ENCODE assay signal across 25 cellular contexts in genomic region chr12:52356762-52357580, GRCh38. TPM values are rescaled to one million over a fixed set of nuclear protein-coding genes. Genes with fewer than 3 reads are reported as not detected.
DNase-seq lines count a peak whose midpoint lies in the region; ATAC-seq and TF ChIP-seq lines count a peak whose summit lies in the region.
"Had no signal": no experiment of that assay in that cellular context is flagged by ENCODE, and none has a peak within 500 bp of the region (broad histone marks: within the 10 kb centered on the region; RNA-seq: fewer than 3 reads in every experiment).

No MANE protein-coding gene starts in this region.

- peak; percentile 16 for DNase-seq in activated naive CD4-positive, alpha-beta T cell treated with anti-CD3 and anti-CD28 coated beads, Interleukin-2, amount 10 ng/mL, durations not matched to agents 7 days and 5 days
- DNase-seq in activated naive CD4-positive, alpha-beta T cell treated with anti-CD3 and anti-CD28 coated beads, Interleukin-2, amount 50 U/mL, for 72 hours (ENCODE audit: low spot score in 2 of 2) = no peak
- DNase-seq in CD14-positive monocyte (ENCODE audit: low spot score) (peak; percentile 26), endodermal cell (peak; percentile 31), sciatic nerve (ENCODE audit: low spot score) (peak; percentile 37)
- DNase-seq: CD4-positive, CD25-positive, alpha-beta regulatory T cell; Karpas-422; NCI-H1092 treated with DMSO at 0.1 percent for 48 hours; NCI-H1436; NCI-H187; NCI-H2081 treated with DMSO at 0.1 percent for 48 hours; NCI-H2171; NCI-H226; NCI-H510A; NCI-H69; SHP77 had no signal

- H3K9ac ChIP-seq in endodermal cell (ENCODE audit: extremely low read depth, low read length, poor library complexity, severe bottlenecking) = no peak overlapping the region

- no peak overlapping the region for H3K27ac ChIP-seq in endodermal cell (ENCODE audit: low read depth, low read length)
- H3K27ac ChIP-seq: RWPE1 had no signal

- H3K27ac Mint-ChIP-seq in activated naive CD4-positive, alpha-beta T cell treated with anti-CD3 and anti-CD28 coated beads, Interleukin-2, amount 10 ng/mL, durations not matched to agents 7 days and 5 days = no peak overlapping the region
- peak overlapping the region in 1 of 2 donors; percentile 62 for H3K27ac Mint-ChIP-seq in activated naive CD4-positive, alpha-beta T cell treated with anti-CD3 and anti-CD28 coated beads, Interleukin-2, amount 50 U/mL, for 72 hours
- no peak overlapping the region for H3K27ac Mint-ChIP-seq in CD14-positive monocyte
- no peak overlapping the region for H3K27ac Mint-ChIP-seq in endodermal cell

- H3K4me3 Mint-ChIP-seq in activated naive CD4-positive, alpha-beta T cell treated with anti-CD3 and anti-CD28 coated beads, Interleukin-2, amount 10 ng/mL, durations not matched to agents 7 days and 5 days = no peak overlapping the region
- H3K4me3 Mint-ChIP-seq in CD14-positive monocyte (no peak overlapping the region), endodermal cell (no peak overlapping the region)
- H3K4me3 Mint-ChIP-seq: CD4-positive, CD25-positive, alpha-beta regulatory T cell had no signal

- 93 to 94% methylated on average over 12 to 20 of the region's 20 CpGs for WGBS in endodermal cell (ENCODE audit: insufficient coverage in 1 of 2, insufficient read length in 1 of 2), 2 experiments

- no peaks in the 10 kb centered on the region for H3K9me3 ChIP-seq in endodermal cell (ENCODE audit: control insufficient read depth, low read length)

- no peak overlapping the region for H3K4me3 ChIP-seq in endodermal cell (ENCODE audit: low read length)

- peaks cover 7% of the 10 kb centered on the region for H3K27me3 ChIP-seq in endodermal cell (ENCODE audit: control insufficient read depth, insufficient read depth, low read length, poor library complexity, severe bottlenecking)

- peaks cover 31% of the 10 kb centered on the region for H3K27me3 Mint-ChIP-seq in activated naive CD4-positive, alpha-beta T cell treated with anti-CD3 and anti-CD28 coated beads, Interleukin-2, amount 10 ng/mL, durations not matched to agents 7 days and 5 days
- H3K27me3 Mint-ChIP-seq in CD14-positive monocyte (ENCODE audit: low read depth in 3 of 3) (peaks cover 0 to 14% (median 3%) of the 10 kb centered on the region in 3 donors), endodermal cell (ENCODE audit: insufficient read depth) (no peaks in the 10 kb centered on the region)
- H3K27me3 Mint-ChIP-seq: CD4-positive, CD25-positive, alpha-beta regulatory T cell had no signal

- no peaks in the 10 kb centered on the region for H3K9me3 Mint-ChIP-seq in activated naive CD4-positive, alpha-beta T cell treated with anti-CD3 and anti-CD28 coated beads, Interleukin-2, amount 10 ng/mL, durations not matched to agents 7 days and 5 days
- no peaks in the 10 kb centered on the region for H3K9me3 Mint-ChIP-seq in activated naive CD4-positive, alpha-beta T cell treated with anti-CD3 and anti-CD28 coated beads, Interleukin-2, amount 50 U/mL, for 72 hours
- H3K9me3 Mint-ChIP-seq in CD14-positive monocyte (no peaks in the 10 kb centered on the region), endodermal cell (no peaks in the 10 kb centered on the region)

- intact Hi-C loops in CD14-positive monocyte (cut with micrococcal nuclease) (no loop called here), sciatic nerve (cut with DNase I) (no loop called here)

- CTCF ChIA-PET in activated naive CD4-positive, alpha-beta T cell treated with anti-CD3 and anti-CD28 coated beads, Interleukin-2, amount 10 ng/mL, durations not matched to agents 7 days and 5 days (lab: Charles Lee) = no interaction called here

- H3K36me3 ChIP-seq in endodermal cell (ENCODE audit: control insufficient read depth, insufficient read depth, low read length) = no peaks in the 10 kb centered on the region

- H3K4me1 ChIP-seq in endodermal cell (ENCODE audit: control insufficient read depth, insufficient read depth, low read length) = no peaks in the 10 kb centered on the region

- no peaks in the 10 kb centered on the region for H3K36me3 Mint-ChIP-seq in activated naive CD4-positive, alpha-beta T cell treated with anti-CD3 and anti-CD28 coated beads, Interleukin-2, amount 10 ng/mL, durations not matched to agents 7 days and 5 days
- no peaks in the 10 kb centered on the region for H3K36me3 Mint-ChIP-seq in activated naive CD4-positive, alpha-beta T cell treated with anti-CD3 and anti-CD28 coated beads, Interleukin-2, amount 50 U/mL, for 72 hours
- H3K36me3 Mint-ChIP-seq in CD14-positive monocyte = no peaks in the 10 kb centered on the region
- H3K36me3 Mint-ChIP-seq in endodermal cell (ENCODE audit: low read depth) = no peaks in the 10 kb centered on the region
- H3K36me3 Mint-ChIP-seq: CD4-positive, CD25-positive, alpha-beta regulatory T cell had no signal

- TF ChIP-seq CTCF in CD14-positive monocyte (IDR thresholded peaks at IDR 0.05) (no peak), endodermal cell (conservative IDR thresholded peaks at IDR 0.05) (no peak)

- H3K4me1 Mint-ChIP-seq in activated naive CD4-positive, alpha-beta T cell treated with anti-CD3 and anti-CD28 coated beads, Interleukin-2, amount 10 ng/mL, durations not matched to agents 7 days and 5 days = peaks cover 12% of the 10 kb centered on the region
- H3K4me1 Mint-ChIP-seq in CD14-positive monocyte (peaks cover 6% of the 10 kb centered on the region), endodermal cell (no peaks in the 10 kb centered on the region)

- ATAC-seq in activated naive CD4-positive, alpha-beta T cell treated with anti-CD3 and anti-CD28 coated beads, Interleukin-2, amount 50 U/mL, for 72 hours = no peak
- ATAC-seq in sciatic nerve (no peak), HG03196 (IDR thresholded peaks at IDR 0.05; ENCODE audit: unreplicated experiment) (no peak), HG02571 (IDR thresholded peaks at IDR 0.05; ENCODE audit: unreplicated experiment) (no peak)
- ATAC-seq: HCT116, Panc1 had no signal

RNA-seq across cellular contexts. Expression of gene KRT85, which starts 10.3 kb away (rescaled TPM):
- not detected for total RNA-seq in activated naive CD4-positive, alpha-beta T cell treated with anti-CD3 and anti-CD28 coated beads, Interleukin-2, amount 50 U/mL, for 72 hours
- polyA plus RNA-seq in CD14-positive monocyte = not detected
- total RNA-seq in endodermal cell (not detected), sciatic nerve (not detected)
- polyA plus RNA-seq in endodermal cell (2013, experiment 1 of 2) = not detected
- not detected for polyA plus RNA-seq in endodermal cell (2013, experiment 2 of 2)
- total RNA-seq: A172; CD4-positive, CD25-positive, alpha-beta regulatory T cell; H4; HT-29 had no signal
- polyA plus RNA-seq: BJ; CD4-positive, CD25-positive, alpha-beta regulatory T cell had no signal

RNA-seq across cellular contexts. Expression of gene KRT84, which starts 28.5 kb away (rescaled TPM):
- total RNA-seq in activated naive CD4-positive, alpha-beta T cell treated with anti-CD3 and anti-CD28 coated beads, Interleukin-2, amount 50 U/mL, for 72 hours = not detected
- not detected for polyA plus RNA-seq in CD14-positive monocyte
- total RNA-seq in endodermal cell (not detected), sciatic nerve (not detected)
- not detected for polyA plus RNA-seq in endodermal cell (2013, experiment 1 of 2)
- not detected for polyA plus RNA-seq in endodermal cell (2013, experiment 2 of 2)
- total RNA-seq: A172; CD4-positive, CD25-positive, alpha-beta regulatory T cell; H4; HT-29 had no signal
- polyA plus RNA-seq: BJ; CD4-positive, CD25-positive, alpha-beta regulatory T cell had no signal

RNA-seq across cellular contexts. Expression of gene KRT83, which starts 35.8 kb away (rescaled TPM):
- not detected for total RNA-seq in activated naive CD4-positive, alpha-beta T cell treated with anti-CD3 and anti-CD28 coated beads, Interleukin-2, amount 50 U/mL, for 72 hours
- polyA plus RNA-seq in CD14-positive monocyte = not detected
- total RNA-seq in endodermal cell (not detected), sciatic nerve (not detected)
- not detected for polyA plus RNA-seq in endodermal cell (2013, experiment 1 of 2)
- not detected for polyA plus RNA-seq in endodermal cell (2013, experiment 2 of 2)
- total RNA-seq: CD4-positive, CD25-positive, alpha-beta regulatory T cell; H4 had no signal
- polyA plus RNA-seq: CD4-positive, CD25-positive, alpha-beta regulatory T cell had no signal

RNA-seq across cellular contexts. Expression of gene KRT82, which starts 49.2 kb away (rescaled TPM):
- not detected for total RNA-seq in activated naive CD4-positive, alpha-beta T cell treated with anti-CD3 and anti-CD28 coated beads, Interleukin-2, amount 50 U/mL, for 72 hours
- not detected for polyA plus RNA-seq in CD14-positive monocyte
- total RNA-seq in endodermal cell (not detected), sciatic nerve (not detected)
- polyA plus RNA-seq in endodermal cell (2013, experiment 1 of 2) = not detected
- polyA plus RNA-seq in endodermal cell (2013, experiment 2 of 2) = not detected
- total RNA-seq: A172; CD4-positive, CD25-positive, alpha-beta regulatory T cell; H4; HT-29 had no signal
- polyA plus RNA-seq: BJ; CD4-positive, CD25-positive, alpha-beta regulatory T cell had no signal

Comparison
In these comparisons a context has a peak if more than half of its experiments do, and no peak if none do; other contexts are left out.
1. DNase-seq: peak in activated naive CD4-positive, alpha-beta T cell treated with anti-CD3 and anti-CD28 coated beads, Interleukin-2, amount 10 ng/mL, durations not matched to agents 7 days and 5 days (single experiment), CD14-positive monocyte (single experiment), endodermal cell (single experiment) and sciatic nerve (single experiment); none in activated naive CD4-positive, alpha-beta T cell treated with anti-CD3 and anti-CD28 coated beads, Interleukin-2, amount 50 U/mL, for 72 hours (0 of 2).